ENCODE assay signal across 16 cellular contexts in the genomic region with DNA sequence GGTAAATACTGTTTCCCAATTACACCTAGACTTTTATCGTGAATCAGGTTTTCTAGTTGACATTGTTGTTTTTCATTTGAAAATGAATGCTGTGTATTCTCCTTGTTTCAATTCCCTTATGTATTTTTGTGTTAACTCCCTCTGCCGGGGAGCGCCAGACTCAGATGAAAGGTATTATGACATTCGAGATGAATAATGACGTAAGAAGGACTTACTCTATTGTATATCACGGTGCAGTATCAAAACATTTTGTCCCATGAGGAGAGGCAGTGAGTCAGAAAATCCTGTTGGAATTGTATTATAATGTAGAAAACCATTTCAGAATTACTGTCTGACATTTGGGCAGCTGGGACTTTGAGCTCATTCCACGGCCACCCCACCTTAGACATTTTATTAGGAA.
A peak's percentile ranks its signal among the peaks of the same experiment; 100 is the strongest.
DNase-seq lines count a peak whose midpoint lies in the region; ATAC-seq, FAIRE-seq and TF ChIP-seq lines count a peak whose summit lies in the region.
"Had no signal": no experiment of that assay in that cellular context is flagged by ENCODE, and none has a peak within 500 bp of the region (broad histone marks: within the 10 kb centered on the region; RNA-seq: fewer than 3 reads in every experiment).

No MANE protein-coding gene starts in this region.

- H4K20me1 ChIP-seq in OCI-LY3 (ENCODE audit: insufficient read depth, low read length): peaks cover 64% of the 10 kb centered on the region
- H4K20me1 ChIP-seq in neural cell (ENCODE audit: insufficient read depth): no peaks in the 10 kb centered on the region

- no peaks in the 10 kb centered on the region for H3K27me3 ChIP-seq in AG04450 (ENCODE audit: control insufficient read depth, insufficient read depth, low read length)
- H3K27me3 ChIP-seq in OCI-LY3 (ENCODE audit: low read depth, low read length): no peaks in the 10 kb centered on the region
- no peaks in the 10 kb centered on the region for H3K27me3 ChIP-seq in neural cell (ENCODE audit: insufficient read depth, low read depth, low read length)
- H3K27me3 ChIP-seq: adrenal gland, BLaER1 had no signal

- no peak for FAIRE-seq in RCC 7860 (lab: Jason Lieb, UNC)

- TF ChIP-seq RAD21 in neural cell (conservative IDR thresholded peaks at IDR 0.05): no peak

- H3F3A ChIP-seq in neural cell (ENCODE audit: insufficient read depth, low read length, poor library complexity, severe bottlenecking): no peaks in the 10 kb centered on the region

- no peak overlapping the region for H3K4me3 Mint-ChIP-seq in immature natural killer cell

- peaks cover 29% of the 10 kb centered on the region for H3K4me1 ChIP-seq in OCI-LY3 (ENCODE audit: low read length)

- peak; percentile 37 for ATAC-seq in esophagus mucosa

- POLR2A ChIA-PET in AG04450 (lab: Yijun Ruan, JAX): no interaction called here

- H3K9ac ChIP-seq in OCI-LY3 (ENCODE audit: low read length) (no peak overlapping the region), neural cell (ENCODE audit: low read length) (no peak overlapping the region)
- H3K9ac ChIP-seq: BLaER1 had no signal

- no peaks in the 10 kb centered on the region for H3K36me3 Mint-ChIP-seq in immature natural killer cell
- H3K36me3 Mint-ChIP-seq: naive B cell had no signal

- CTCF ChIA-PET in AG04450 (lab: Charles Lee): interaction anchor here (1.2 kb wide), 1 partner anchor 63 kb away, joined by 3 read pairs; no protein-coding TSS in a partner anchor

- H3K36me3 ChIP-seq in OCI-LY3 (replicated peaks; ENCODE audit: low read depth, low read length) (no peaks in the 10 kb centered on the region), neural cell (ENCODE audit: insufficient read depth, low read length) (no peaks in the 10 kb centered on the region)
- H3K36me3 ChIP-seq: adrenal gland had no signal

- H3K4me2 ChIP-seq in OCI-LY3 (ENCODE audit: low read length) (no peak overlapping the region), neural cell (ENCODE audit: low read length) (no peak overlapping the region)

- H3K27me3 Mint-ChIP-seq in immature natural killer cell (ENCODE audit: low read depth in 3 of 3): peaks cover 0 to 1% (median 1%) of the 10 kb centered on the region in 3 donors
- H3K27me3 Mint-ChIP-seq: naive B cell had no signal

- H3K27ac ChIP-seq in AG04450 (ENCODE audit: low read depth, low read length) (no peak overlapping the region), OCI-LY3 (ENCODE audit: low read length) (no peak overlapping the region), neural cell (ENCODE audit: low read length) (no peak overlapping the region)
- H3K27ac ChIP-seq: epithelial cell of prostate had no signal

- peak; percentile 54 for DNase-seq in AG04450 (ENCODE audit: low read depth, low spot score)
- no peak for DNase-seq in RCC 7860 (ENCODE audit: low spot score)
- DNase-seq in NCI-H1105 (lab: John Stamatoyannopoulos, UW): no peak
- no peak for DNase-seq in T-helper 2 cell
- DNase-seq in immature natural killer cell: no peak
- DNase-seq: adrenal gland, islet precursor cell, naive B cell, NCI-H345, RPMI8226 had no signal

- TF ChIP-seq CTCF in AG04450 (IDR thresholded peaks at IDR 0.05; ENCODE audit: low read depth, low read length) (peak; percentile 47), OCI-LY3 (IDR thresholded peaks at IDR 0.05; ENCODE audit: low read depth, low read length) (peak; percentile 24; the same call in 1 of the 2 replicates), neural cell (IDR thresholded peaks at IDR 0.05; ENCODE audit: poor library complexity, severe bottlenecking) (peak; percentile 25)

- no peaks in the 10 kb centered on the region for H3K9me3 ChIP-seq in AG04450 (ENCODE audit: control insufficient read depth, insufficient read depth, low read length)
- H3K9me3 ChIP-seq in OCI-LY3 (ENCODE audit: insufficient read depth, low read length): no peaks in the 10 kb centered on the region
- H3K9me3 ChIP-seq in neural cell (ENCODE audit: low read length): no peaks in the 10 kb centered on the region
- H3K9me3 ChIP-seq: adrenal gland, BLaER1 had no signal

- no peaks in the 10 kb centered on the region for H3K9me3 Mint-ChIP-seq in immature natural killer cell
- H3K9me3 Mint-ChIP-seq: naive B cell had no signal

- peaks cover 90% of the 10 kb centered on the region for H3K79me2 ChIP-seq in OCI-LY3 (ENCODE audit: low read length)
- peaks cover 9% of the 10 kb centered on the region for H3K79me2 ChIP-seq in neural cell (replicated peaks; ENCODE audit: insufficient read depth, low read length)

- peak; percentile 29 for TF ChIP-seq EP300 in neural cell (conservative IDR thresholded peaks at IDR 0.05; ENCODE audit: poor library complexity, severe bottlenecking)

- H3K4me3 ChIP-seq in AG04450 (ENCODE audit: low read depth, low read length): no peak overlapping the region
- no peak overlapping the region for H3K4me3 ChIP-seq in OCI-LY3 (ENCODE audit: low read length)
- no peak overlapping the region for H3K4me3 ChIP-seq in neural cell (ENCODE audit: low read length)
- H3K4me3 ChIP-seq: adrenal gland, BLaER1, skin epidermis had no signal

- H3K9me2 ChIP-seq in neural cell (ENCODE audit: insufficient read depth, low read length): no peaks in the 10 kb centered on the region

- no peak overlapping the region for H3K27ac Mint-ChIP-seq in immature natural killer cell

- H3K4me1 Mint-ChIP-seq in immature natural killer cell: peaks cover 42 to 82% of the 10 kb centered on the region in 2 donors

- no peak overlapping the region for H2AFZ ChIP-seq in OCI-LY3 (ENCODE audit: low read depth, low read length)
- no peak overlapping the region for H2AFZ ChIP-seq in neural cell (ENCODE audit: low read depth, low read length)

TF ChIP-seq in neural cell, 6 proteins besides CTCF, POLR2A, EP300 and RAD21:
- TF ChIP-seq POLR2AphosphoS5 (IDR thresholded peaks at IDR 0.05): peak; percentile 59
- TF ChIP-seq EZH2 (IDR thresholded peaks at IDR 0.05; ENCODE audit: borderline replicate concordance, insufficient read depth, low read length, poor library complexity, severe bottlenecking): no peak
- TF ChIP-seq, protein P1, sequence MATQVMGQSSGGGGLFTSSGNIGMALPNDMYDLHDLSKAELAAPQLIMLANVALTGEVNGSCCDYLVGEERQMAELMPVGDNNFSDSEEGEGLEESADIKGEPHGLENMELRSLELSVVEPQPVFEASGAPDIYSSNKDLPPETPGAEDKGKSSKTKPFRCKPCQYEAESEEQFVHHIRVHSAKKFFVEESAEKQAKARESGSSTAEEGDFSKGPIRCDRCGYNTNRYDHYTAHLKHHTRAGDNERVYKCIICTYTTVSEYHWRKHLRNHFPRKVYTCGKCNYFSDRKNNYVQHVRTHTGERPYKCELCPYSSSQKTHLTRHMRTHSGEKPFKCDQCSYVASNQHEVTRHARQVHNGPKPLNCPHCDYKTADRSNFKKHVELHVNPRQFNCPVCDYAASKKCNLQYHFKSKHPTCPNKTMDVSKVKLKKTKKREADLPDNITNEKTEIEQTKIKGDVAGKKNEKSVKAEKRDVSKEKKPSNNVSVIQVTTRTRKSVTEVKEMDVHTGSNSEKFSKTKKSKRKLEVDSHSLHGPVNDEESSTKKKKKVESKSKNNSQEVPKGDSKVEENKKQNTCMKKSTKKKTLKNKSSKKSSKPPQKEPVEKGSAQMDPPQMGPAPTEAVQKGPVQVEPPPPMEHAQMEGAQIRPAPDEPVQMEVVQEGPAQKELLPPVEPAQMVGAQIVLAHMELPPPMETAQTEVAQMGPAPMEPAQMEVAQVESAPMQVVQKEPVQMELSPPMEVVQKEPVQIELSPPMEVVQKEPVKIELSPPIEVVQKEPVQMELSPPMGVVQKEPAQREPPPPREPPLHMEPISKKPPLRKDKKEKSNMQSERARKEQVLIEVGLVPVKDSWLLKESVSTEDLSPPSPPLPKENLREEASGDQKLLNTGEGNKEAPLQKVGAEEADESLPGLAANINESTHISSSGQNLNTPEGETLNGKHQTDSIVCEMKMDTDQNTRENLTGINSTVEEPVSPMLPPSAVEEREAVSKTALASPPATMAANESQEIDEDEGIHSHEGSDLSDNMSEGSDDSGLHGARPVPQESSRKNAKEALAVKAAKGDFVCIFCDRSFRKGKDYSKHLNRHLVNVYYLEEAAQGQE (IDR thresholded peaks at IDR 0.05; ENCODE audit: borderline replicate concordance): no peak
